Comparison of ENCODE assay signal across 12 cellular contexts in genomic region chr9:99595796-99596195, GRCh38.
A peak's percentile ranks its signal among the peaks of the same experiment; 100 is the strongest.
DNase-seq lines count a peak whose midpoint lies in the region; ATAC-seq and TF ChIP-seq lines count a peak whose summit lies in the region.
"Had no signal": no experiment of that assay in that cellular context is flagged by ENCODE, and none has a peak within 500 bp of the region (broad histone marks: within the 10 kb centered on the region; RNA-seq: fewer than 3 reads in every experiment).

No MANE protein-coding gene starts in this region.

- no peaks in the 10 kb centered on the region for H3K36me3 Mint-ChIP-seq in activated T-helper 17 cell treated with anti-CD3 and anti-CD28 coated beads, Interleukin-2, amount 50 U/mL, for 72 hours (ENCODE audit: low read depth)
- no peaks in the 10 kb centered on the region for H3K36me3 Mint-ChIP-seq in CD4-positive, alpha-beta T cell (ENCODE audit: low read depth)
- H3K36me3 Mint-ChIP-seq: CD4-positive, CD25-positive, alpha-beta regulatory T cell had no signal

- no peaks in the 10 kb centered on the region for H3K4me1 Mint-ChIP-seq in activated T-helper 17 cell treated with anti-CD3 and anti-CD28 coated beads, Interleukin-2, amount 50 U/mL, for 72 hours
- H3K4me1 Mint-ChIP-seq in CD4-positive, alpha-beta T cell (ENCODE audit: low read depth), result no peaks in the 10 kb centered on the region
- H3K4me1 Mint-ChIP-seq: CD4-positive, CD25-positive, alpha-beta regulatory T cell had no signal

- no peaks in the 10 kb centered on the region for H3K9me3 ChIP-seq in CD4-positive, alpha-beta T cell (ENCODE audit: control insufficient read depth, low read length)
- H3K9me3 ChIP-seq: heart left ventricle, thoracic aorta had no signal

- H3K27me3 Mint-ChIP-seq in activated T-helper 17 cell treated with anti-CD3 and anti-CD28 coated beads, Interleukin-2, amount 50 U/mL, for 72 hours, result peaks cover 21% of the 10 kb centered on the region
- H3K27me3 Mint-ChIP-seq in CD4-positive, alpha-beta T cell, result peaks cover 11% of the 10 kb centered on the region

- intact Hi-C loops in CD4-positive, alpha-beta T cell (cut with DNase I, micrococcal nuclease), result no loop called here

- no peak overlapping the region for H3K4me3 Mint-ChIP-seq in activated T-helper 17 cell treated with anti-CD3 and anti-CD28 coated beads, Interleukin-2, amount 50 U/mL, for 72 hours
- H3K4me3 Mint-ChIP-seq in CD4-positive, alpha-beta T cell, result no peak overlapping the region
- H3K4me3 Mint-ChIP-seq: CD4-positive, CD25-positive, alpha-beta regulatory T cell had no signal

- peak; percentile 93 for DNase-seq in CD1c-positive myeloid dendritic cell (ENCODE audit: extremely low spot score)
- DNase-seq in activated effector memory CD4-positive, alpha-beta T cell treated with anti-CD3 and anti-CD28 coated beads, Interleukin-2, amount 50 U/mL, for 16 hours, result no peak
- DNase-seq in CD4-positive, alpha-beta T cell, result no peak
- DNase-seq in NCI-H1105 treated with DMSO at 0.1 percent for 48 hours (lab: John Stamatoyannopoulos, UW), result no peak
- DNase-seq in kidney tubule cell (ENCODE audit: low spot score), result no peak
- DNase-seq: cerebellar nuclear complex, heart left ventricle had no signal

- no peaks in the 10 kb centered on the region for H3K9me3 Mint-ChIP-seq in activated T-helper 17 cell treated with anti-CD3 and anti-CD28 coated beads, Interleukin-2, amount 50 U/mL, for 72 hours
- H3K9me3 Mint-ChIP-seq in CD4-positive, alpha-beta T cell, result no peaks in the 10 kb centered on the region

- POLR2A ChIA-PET in CD4-positive, alpha-beta T cell (lab: Charles Lee), result no interaction called here

- H3K27ac ChIP-seq in CD4-positive, alpha-beta T cell (ENCODE audit: low read depth, low read length), result no peak overlapping the region
- H3K27ac ChIP-seq: thoracic aorta had no signal

- CTCF ChIA-PET in CD4-positive, alpha-beta T cell (lab: Charles Lee), result no interaction called here

- ATAC-seq in GM19395 (IDR thresholded peaks at IDR 0.05; ENCODE audit: unreplicated experiment) (peak; percentile 73), HG03139 (IDR thresholded peaks at IDR 0.05; ENCODE audit: unreplicated experiment) (peak; percentile 62)
- peak; percentile 48 for ATAC-seq in activated T-helper 17 cell treated with anti-CD3 and anti-CD28 coated beads, Interleukin-2, amount 50 U/mL, for 72 hours (replicated peaks)
- no peak for ATAC-seq in CD4-positive, alpha-beta T cell (ENCODE audit: poor library complexity)

- no peak for TF ChIP-seq CTCF in CD4-positive, alpha-beta T cell (IDR thresholded peaks at IDR 0.05)

- H3K27ac Mint-ChIP-seq in activated T-helper 17 cell treated with anti-CD3 and anti-CD28 coated beads, Interleukin-2, amount 50 U/mL, for 72 hours, result no peak overlapping the region
- H3K27ac Mint-ChIP-seq in CD4-positive, alpha-beta T cell, result no peak overlapping the region
- H3K27ac Mint-ChIP-seq: CD4-positive, CD25-positive, alpha-beta regulatory T cell had no signal

- H3K27me3 ChIP-seq in CD4-positive, alpha-beta T cell (ENCODE audit: control insufficient read depth, insufficient read depth, low read length), result no peaks in the 10 kb centered on the region
- H3K27me3 ChIP-seq: heart left ventricle had no signal
